25 cellular contexts compared by ENCODE assay signal in the genomic region with DNA sequence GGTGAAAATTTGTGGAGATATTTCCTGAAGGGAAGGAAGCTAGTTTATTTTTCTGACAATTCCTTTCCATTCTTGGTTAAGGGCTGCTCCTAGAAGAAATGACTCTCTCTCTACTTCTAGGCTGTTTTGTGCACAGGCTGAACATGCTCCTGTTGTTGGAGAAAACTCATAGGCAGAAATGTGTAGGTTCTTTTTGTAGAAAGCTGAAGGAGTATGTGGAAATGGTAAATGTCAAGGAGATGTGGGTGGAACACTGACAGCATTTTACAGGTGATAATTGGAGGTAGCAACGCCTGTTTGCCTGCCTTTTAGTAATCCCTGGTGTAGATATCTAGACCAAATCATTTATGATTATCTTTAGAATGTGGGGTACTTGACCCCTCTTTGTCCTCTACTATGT.
"Had no signal": no experiment of that assay in that cellular context is flagged by ENCODE, and none has a peak within 500 bp of the region (broad histone marks: within the 10 kb centered on the region; RNA-seq: fewer than 3 reads in every experiment).

No MANE protein-coding gene starts in this region.

- H3K27ac Mint-ChIP-seq: naive thymus-derived CD4-positive, alpha-beta T cell; natural killer cell; nephron; stimulated activated effector memory CD8-positive, alpha-beta T cell treated with anti-CD3 and anti-CD28 coated beads, Interleukin-12 subunit alpha, Interleukin-12 subunit beta, amount 100 ng/mL, for 72 hours; stimulated activated naive B cell treated with anti-CD40 and anti-IgM and Interleukin-4, amounts not matched to agents 10 μg/mL and 1 μg/mL and 100 μg/mL, for 72 hours; stimulated activated naive CD8-positive, alpha-beta T cell treated with anti-CD3 and anti-CD28 coated beads, Interleukin-15, Interleukin-2, amounts not matched to agents 100 ng/mL and 50 ng/mL, for 24 hours had no signal

- H3K4me3 Mint-ChIP-seq: naive thymus-derived CD4-positive, alpha-beta T cell; natural killer cell; nephron; stimulated activated effector memory CD8-positive, alpha-beta T cell treated with anti-CD3 and anti-CD28 coated beads, Interleukin-12 subunit alpha, Interleukin-12 subunit beta, amount 100 ng/mL, for 72 hours; stimulated activated naive B cell treated with anti-CD40 and anti-IgM and Interleukin-4, amounts not matched to agents 10 μg/mL and 1 μg/mL and 100 μg/mL, for 72 hours; stimulated activated naive CD8-positive, alpha-beta T cell treated with anti-CD3 and anti-CD28 coated beads, Interleukin-15, Interleukin-2, amounts not matched to agents 100 ng/mL and 50 ng/mL, for 24 hours had no signal

- H3K36me3 Mint-ChIP-seq: naive thymus-derived CD4-positive, alpha-beta T cell; natural killer cell; stimulated activated effector memory CD8-positive, alpha-beta T cell treated with anti-CD3 and anti-CD28 coated beads, Interleukin-12 subunit alpha, Interleukin-12 subunit beta, amount 100 ng/mL, for 72 hours; stimulated activated naive B cell treated with anti-CD40 and anti-IgM and Interleukin-4, amounts not matched to agents 10 μg/mL and 1 μg/mL and 100 μg/mL, for 72 hours had no signal

- DNase-seq: naive thymus-derived CD4-positive, alpha-beta T cell; natural killer cell; pancreas; right cardiac atrium; right lobe of liver; sigmoid colon; small intestine; stimulated activated CD4-positive, alpha-beta T cell treated with anti-CD3 and anti-CD28 coated beads, Interleukin-15, amount 100 ng/mL, for 24 hours; stimulated activated CD4-positive, alpha-beta T cell treated with anti-CD3 and anti-CD28 coated beads, Interleukin-2, amount 100 ng/mL, for 24 hours; stimulated activated CD4-positive, alpha-beta T cell treated with anti-CD3 and anti-CD28 coated beads, Interleukin-2, amount 100 ng/mL, for 48 hours; stimulated activated CD4-positive, alpha-beta T cell treated with anti-CD3 and anti-CD28 coated beads, Interleukin-4, amount 100 ng/mL, for 24 hours; stimulated activated naive B cell treated with anti-CD40 and anti-IgM and Interleukin-4, amounts not matched to agents 10 μg/mL and 1 μg/mL and 100 μg/mL, for 72 hours; stimulated activated naive CD4-positive, alpha-beta T cell treated with Interleukin-2 at 50 U/mL for 16 hours; stomach; thyroid gland; trophoblast cell; upper lobe of left lung had no signal

- H3K27ac ChIP-seq: neutrophil, pancreas, prostate gland, right lobe of liver, sigmoid colon, stomach, thoracic aorta, thyroid gland, tibial nerve, upper lobe of left lung, vagina had no signal

- H3K27me3 Mint-ChIP-seq: naive thymus-derived CD4-positive, alpha-beta T cell; stimulated activated naive B cell treated with anti-CD40 and anti-IgM and Interleukin-4, amounts not matched to agents 10 μg/mL and 1 μg/mL and 100 μg/mL, for 72 hours had no signal

- H3K4me3 ChIP-seq: pancreas, prostate gland, right lobe of liver, sigmoid colon, stomach, thoracic aorta, thyroid gland, tibial nerve, upper lobe of left lung, vagina had no signal

- H3K4me1 ChIP-seq: pancreas, prostate gland, right lobe of liver, sigmoid colon, stomach, thyroid gland, tibial nerve, upper lobe of left lung, vagina had no signal

- H3K9me3 ChIP-seq: neutrophil, pancreas, prostate gland, right lobe of liver, sigmoid colon, stomach, thoracic aorta, thyroid gland, tibial nerve, upper lobe of left lung, vagina had no signal

- H3K27me3 ChIP-seq: neutrophil, pancreas, right lobe of liver, sigmoid colon, stomach, thyroid gland, tibial nerve, upper lobe of left lung, vagina had no signal

- H3K36me3 ChIP-seq: neutrophil, pancreas, prostate gland, right lobe of liver, sigmoid colon, stomach, thoracic aorta, thyroid gland, tibial nerve, upper lobe of left lung, vagina had no signal

- ATAC-seq: naive thymus-derived CD4-positive, alpha-beta T cell; natural killer cell; pancreas; right cardiac atrium; right lobe of liver; stimulated activated effector memory CD8-positive, alpha-beta T cell treated with anti-CD3 and anti-CD28 coated beads, Interleukin-12 subunit alpha, Interleukin-12 subunit beta, amount 100 ng/mL, for 72 hours; stimulated activated naive B cell treated with anti-CD40 and anti-IgM and Interleukin-4, amounts not matched to agents 10 μg/mL and 1 μg/mL and 100 μg/mL, for 72 hours had no signal

- H3K4me1 Mint-ChIP-seq: naive thymus-derived CD4-positive, alpha-beta T cell; natural killer cell; nephron; stimulated activated effector memory CD8-positive, alpha-beta T cell treated with anti-CD3 and anti-CD28 coated beads, Interleukin-12 subunit alpha, Interleukin-12 subunit beta, amount 100 ng/mL, for 72 hours; stimulated activated naive B cell treated with anti-CD40 and anti-IgM and Interleukin-4, amounts not matched to agents 10 μg/mL and 1 μg/mL and 100 μg/mL, for 72 hours had no signal

- H3K9me3 Mint-ChIP-seq: natural killer cell; nephron; stimulated activated effector memory CD8-positive, alpha-beta T cell treated with anti-CD3 and anti-CD28 coated beads, Interleukin-12 subunit alpha, Interleukin-12 subunit beta, amount 100 ng/mL, for 72 hours; stimulated activated naive CD8-positive, alpha-beta T cell treated with anti-CD3 and anti-CD28 coated beads, Interleukin-15, Interleukin-2, amounts not matched to agents 100 ng/mL and 50 ng/mL, for 24 hours had no signal
